In the genomic region with DNA sequence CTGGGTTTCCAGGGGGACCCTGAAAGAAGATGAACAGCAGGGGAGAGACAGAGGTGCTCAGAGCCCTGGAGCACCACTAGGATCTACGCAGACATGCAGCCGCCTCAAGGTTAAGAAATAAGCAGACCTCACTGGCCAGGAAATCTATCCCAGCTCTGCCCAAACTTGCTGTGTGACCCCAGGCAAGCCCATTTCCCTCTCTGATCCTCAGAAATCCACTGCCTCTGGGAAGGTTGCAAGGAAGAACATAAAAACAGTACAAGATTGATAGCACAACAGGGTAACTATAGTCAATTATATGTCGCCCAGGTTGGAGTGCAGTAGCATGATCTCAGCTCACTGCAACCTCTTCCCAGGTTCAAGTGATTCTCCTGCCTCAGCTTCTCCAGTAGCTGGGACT, we compare ENCODE assay signal across 2 cellular contexts.
TF ChIP-seq lines count a peak whose summit lies in the region.

No MANE protein-coding gene starts in this region.

TF ChIP-seq in HEK293, 187 proteins besides CTCF, POLR2A, EP300 and RAD21:
- no peak for TF ChIP-seq ZNF621 (tag by site-specific recombination; IDR thresholded peaks at IDR 0.05)
- peak; percentile 65; the same call in 1 of the 2 replicates for TF ChIP-seq ZNF768 (tag by site-specific recombination; IDR thresholded peaks at IDR 0.05)
- no peak for TF ChIP-seq ZNF121 (tag by site-specific recombination; IDR thresholded peaks at IDR 0.05)

TF ChIP-seq in K562, 482 proteins besides CTCF, POLR2A, EP300 and RAD21:
- TF ChIP-seq RBM25 (IDR thresholded peaks at IDR 0.05; ENCODE audit: low read depth, low read length, severe bottlenecking) (peak; percentile 69), ZFP36 (IDR thresholded peaks at IDR 0.05; ENCODE audit: low read depth, low read length, partially characterized antibody) (peak; percentile 62), TAF1 (IDR thresholded peaks at IDR 0.05; ENCODE audit: control insufficient read depth, extremely low read depth, insufficient read depth, low read length, severe bottlenecking) (no peak)
